ENCODE assay signal across 2 cellular contexts in genomic region chr7:139541600-139542307, GRCh38.
TF ChIP-seq lines count a peak whose summit lies in the region.

No MANE protein-coding gene starts in this region.

TF ChIP-seq in SK-N-SH treated with all-trans-retinoic acid at 6 μM for 48 hours, 23 proteins besides CTCF, POLR2A, EP300 and RAD21 (continued from another document):
- TF ChIP-seq CREB5 (CRISPR knock-in tag; IDR thresholded peaks at IDR 0.05; ENCODE audit: low read depth) = no peak
- TF ChIP-seq, protein P1, sequence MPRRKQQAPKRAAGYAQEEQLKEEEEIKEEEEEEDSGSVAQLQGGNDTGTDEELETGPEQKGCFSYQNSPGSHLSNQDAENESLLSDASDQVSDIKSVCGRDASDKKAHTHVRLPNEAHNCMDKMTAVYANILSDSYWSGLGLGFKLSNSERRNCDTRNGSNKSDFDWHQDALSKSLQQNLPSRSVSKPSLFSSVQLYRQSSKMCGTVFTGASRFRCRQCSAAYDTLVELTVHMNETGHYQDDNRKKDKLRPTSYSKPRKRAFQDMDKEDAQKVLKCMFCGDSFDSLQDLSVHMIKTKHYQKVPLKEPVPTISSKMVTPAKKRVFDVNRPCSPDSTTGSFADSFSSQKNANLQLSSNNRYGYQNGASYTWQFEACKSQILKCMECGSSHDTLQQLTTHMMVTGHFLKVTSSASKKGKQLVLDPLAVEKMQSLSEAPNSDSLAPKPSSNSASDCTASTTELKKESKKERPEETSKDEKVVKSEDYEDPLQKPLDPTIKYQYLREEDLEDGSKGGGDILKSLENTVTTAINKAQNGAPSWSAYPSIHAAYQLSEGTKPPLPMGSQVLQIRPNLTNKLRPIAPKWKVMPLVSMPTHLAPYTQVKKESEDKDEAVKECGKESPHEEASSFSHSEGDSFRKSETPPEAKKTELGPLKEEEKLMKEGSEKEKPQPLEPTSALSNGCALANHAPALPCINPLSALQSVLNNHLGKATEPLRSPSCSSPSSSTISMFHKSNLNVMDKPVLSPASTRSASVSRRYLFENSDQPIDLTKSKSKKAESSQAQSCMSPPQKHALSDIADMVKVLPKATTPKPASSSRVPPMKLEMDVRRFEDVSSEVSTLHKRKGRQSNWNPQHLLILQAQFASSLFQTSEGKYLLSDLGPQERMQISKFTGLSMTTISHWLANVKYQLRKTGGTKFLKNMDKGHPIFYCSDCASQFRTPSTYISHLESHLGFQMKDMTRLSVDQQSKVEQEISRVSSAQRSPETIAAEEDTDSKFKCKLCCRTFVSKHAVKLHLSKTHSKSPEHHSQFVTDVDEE (CRISPR knock-in tag; IDR thresholded peaks at IDR 0.05) = no peak
TF ChIP-seq in SK-N-SH treated with all-trans-retinoic acid at 6 μM for 48 hours: peak in this region for 0.

TF ChIP-seq in WTC11, 78 proteins besides CTCF, POLR2A, EP300 and RAD21 (continued from another document):
- TF ChIP-seq ZNF532 (CRISPR knock-in tag; IDR thresholded peaks at IDR 0.05; ENCODE audit: borderline replicate concordance) (no peak), CREB1 (CRISPR knock-in tag; IDR thresholded peaks at IDR 0.05) (no peak), GABPB1 (CRISPR knock-in tag; IDR thresholded peaks at IDR 0.05) (no peak), JAZF1 (CRISPR knock-in tag; IDR thresholded peaks at IDR 0.05) (no peak), MLX (CRISPR knock-in tag; IDR thresholded peaks at IDR 0.05) (no peak), STAT6 (CRISPR knock-in tag; conservative IDR thresholded peaks at IDR 0.05; ENCODE audit: low read depth) (no peak), ZNF317 (CRISPR knock-in tag; IDR thresholded peaks at IDR 0.05; ENCODE audit: borderline replicate concordance, low read depth) (no peak), TCF7 (CRISPR knock-in tag; IDR thresholded peaks at IDR 0.05; ENCODE audit: low read depth) (no peak), CREM (CRISPR knock-in tag; IDR thresholded peaks at IDR 0.05) (no peak), ERG (CRISPR knock-in tag; IDR thresholded peaks at IDR 0.05) (no peak), MYBL2 (CRISPR knock-in tag; IDR thresholded peaks at IDR 0.05) (no peak), CBFB (CRISPR knock-in tag; IDR thresholded peaks at IDR 0.05; ENCODE audit: low read depth) (no peak)
- TF ChIP-seq, protein P2, sequence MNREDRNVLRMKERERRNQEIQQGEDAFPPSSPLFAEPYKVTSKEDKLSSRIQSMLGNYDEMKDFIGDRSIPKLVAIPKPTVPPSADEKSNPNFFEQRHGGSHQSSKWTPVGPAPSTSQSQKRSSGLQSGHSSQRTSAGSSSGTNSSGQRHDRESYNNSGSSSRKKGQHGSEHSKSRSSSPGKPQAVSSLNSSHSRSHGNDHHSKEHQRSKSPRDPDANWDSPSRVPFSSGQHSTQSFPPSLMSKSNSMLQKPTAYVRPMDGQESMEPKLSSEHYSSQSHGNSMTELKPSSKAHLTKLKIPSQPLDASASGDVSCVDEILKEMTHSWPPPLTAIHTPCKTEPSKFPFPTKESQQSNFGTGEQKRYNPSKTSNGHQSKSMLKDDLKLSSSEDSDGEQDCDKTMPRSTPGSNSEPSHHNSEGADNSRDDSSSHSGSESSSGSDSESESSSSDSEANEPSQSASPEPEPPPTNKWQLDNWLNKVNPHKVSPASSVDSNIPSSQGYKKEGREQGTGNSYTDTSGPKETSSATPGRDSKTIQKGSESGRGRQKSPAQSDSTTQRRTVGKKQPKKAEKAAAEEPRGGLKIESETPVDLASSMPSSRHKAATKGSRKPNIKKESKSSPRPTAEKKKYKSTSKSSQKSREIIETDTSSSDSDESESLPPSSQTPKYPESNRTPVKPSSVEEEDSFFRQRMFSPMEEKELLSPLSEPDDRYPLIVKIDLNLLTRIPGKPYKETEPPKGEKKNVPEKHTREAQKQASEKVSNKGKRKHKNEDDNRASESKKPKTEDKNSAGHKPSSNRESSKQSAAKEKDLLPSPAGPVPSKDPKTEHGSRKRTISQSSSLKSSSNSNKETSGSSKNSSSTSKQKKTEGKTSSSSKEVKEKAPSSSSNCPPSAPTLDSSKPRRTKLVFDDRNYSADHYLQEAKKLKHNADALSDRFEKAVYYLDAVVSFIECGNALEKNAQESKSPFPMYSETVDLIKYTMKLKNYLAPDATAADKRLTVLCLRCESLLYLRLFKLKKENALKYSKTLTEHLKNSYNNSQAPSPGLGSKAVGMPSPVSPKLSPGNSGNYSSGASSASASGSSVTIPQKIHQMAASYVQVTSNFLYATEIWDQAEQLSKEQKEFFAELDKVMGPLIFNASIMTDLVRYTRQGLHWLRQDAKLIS (CRISPR knock-in tag; IDR thresholded peaks at IDR 0.05; ENCODE audit: borderline replicate concordance) = no peak
- TF ChIP-seq, protein P3, sequence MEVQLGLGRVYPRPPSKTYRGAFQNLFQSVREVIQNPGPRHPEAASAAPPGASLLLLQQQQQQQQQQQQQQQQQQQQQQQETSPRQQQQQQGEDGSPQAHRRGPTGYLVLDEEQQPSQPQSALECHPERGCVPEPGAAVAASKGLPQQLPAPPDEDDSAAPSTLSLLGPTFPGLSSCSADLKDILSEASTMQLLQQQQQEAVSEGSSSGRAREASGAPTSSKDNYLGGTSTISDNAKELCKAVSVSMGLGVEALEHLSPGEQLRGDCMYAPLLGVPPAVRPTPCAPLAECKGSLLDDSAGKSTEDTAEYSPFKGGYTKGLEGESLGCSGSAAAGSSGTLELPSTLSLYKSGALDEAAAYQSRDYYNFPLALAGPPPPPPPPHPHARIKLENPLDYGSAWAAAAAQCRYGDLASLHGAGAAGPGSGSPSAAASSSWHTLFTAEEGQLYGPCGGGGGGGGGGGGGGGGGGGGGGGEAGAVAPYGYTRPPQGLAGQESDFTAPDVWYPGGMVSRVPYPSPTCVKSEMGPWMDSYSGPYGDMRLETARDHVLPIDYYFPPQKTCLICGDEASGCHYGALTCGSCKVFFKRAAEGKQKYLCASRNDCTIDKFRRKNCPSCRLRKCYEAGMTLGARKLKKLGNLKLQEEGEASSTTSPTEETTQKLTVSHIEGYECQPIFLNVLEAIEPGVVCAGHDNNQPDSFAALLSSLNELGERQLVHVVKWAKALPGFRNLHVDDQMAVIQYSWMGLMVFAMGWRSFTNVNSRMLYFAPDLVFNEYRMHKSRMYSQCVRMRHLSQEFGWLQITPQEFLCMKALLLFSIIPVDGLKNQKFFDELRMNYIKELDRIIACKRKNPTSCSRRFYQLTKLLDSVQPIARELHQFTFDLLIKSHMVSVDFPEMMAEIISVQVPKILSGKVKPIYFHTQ (CRISPR knock-in tag; IDR thresholded peaks at IDR 0.05) = no peak
- TF ChIP-seq, protein P4, sequence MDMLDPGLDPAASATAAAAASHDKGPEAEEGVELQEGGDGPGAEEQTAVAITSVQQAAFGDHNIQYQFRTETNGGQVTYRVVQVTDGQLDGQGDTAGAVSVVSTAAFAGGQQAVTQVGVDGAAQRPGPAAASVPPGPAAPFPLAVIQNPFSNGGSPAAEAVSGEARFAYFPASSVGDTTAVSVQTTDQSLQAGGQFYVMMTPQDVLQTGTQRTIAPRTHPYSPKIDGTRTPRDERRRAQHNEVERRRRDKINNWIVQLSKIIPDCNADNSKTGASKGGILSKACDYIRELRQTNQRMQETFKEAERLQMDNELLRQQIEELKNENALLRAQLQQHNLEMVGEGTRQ (CRISPR knock-in tag; IDR thresholded peaks at IDR 0.05) = no peak
